1 cellular context compared by ENCODE assay signal in genomic region chr4:55444822-55445221, GRCh38.
TF ChIP-seq lines count a peak whose summit lies in the region.

No MANE protein-coding gene starts in this region.

TF ChIP-seq in GM12878, 131 proteins besides CTCF, POLR2A, EP300 and RAD21 (continued from another document):
- no peak for TF ChIP-seq ATF2 (IDR thresholded peaks at IDR 0.05; ENCODE audit: low read length)
- TF ChIP-seq RAD51 (IDR thresholded peaks at IDR 0.05): no peak
- TF ChIP-seq ZNF384 (IDR thresholded peaks at IDR 0.05; ENCODE audit: borderline replicate concordance, low read depth, low read length): no peak
- no peak for TF ChIP-seq BACH1 (IDR thresholded peaks at IDR 0.05; ENCODE audit: borderline replicate concordance)
- no peak for TF ChIP-seq POLR2AphosphoS5 (IDR thresholded peaks at IDR 0.05; ENCODE audit: low read length)
- no peak for TF ChIP-seq ZNF622 (IDR thresholded peaks at IDR 0.05)
